In genomic region chr7:149329787-149330334, GRCh38 we compare ENCODE assay signal across 37 cellular contexts.
"Had no signal": no experiment of that assay in that cellular context is flagged by ENCODE, and none has a peak within 500 bp of the region (broad histone marks: within the 10 kb centered on the region; RNA-seq: fewer than 3 reads in every experiment).

No MANE protein-coding gene starts in this region.

- H3K27me3 ChIP-seq: ascending aorta, cardiac muscle cell had no signal

- H3K4me3 Mint-ChIP-seq: activated CD8-positive, alpha-beta T cell treated with anti-CD3 and anti-CD28 coated beads, Interleukin-2, amount 10 ng/mL, durations not matched to agents 7 days and 5 days; activated naive CD4-positive, alpha-beta T cell treated with anti-CD3 and anti-CD28 coated beads, Interleukin-2, amount 50 U/mL, for 24 hours; activated naive CD8-positive, alpha-beta T cell treated with anti-CD3 and anti-CD28 coated beads, Interleukin-2, amount 10 ng/mL, durations not matched to agents 7 days and 5 days; activated T-cell treated with anti-CD3 and anti-CD28 coated beads, Interleukin-2, amount 50 U/mL, for 24 hours; central memory CD8-positive, alpha-beta T cell; T-cell; T-helper 17 cell had no signal

- DNase-seq: activated CD4-positive, alpha-beta T cell treated with anti-CD3 and anti-CD28 coated beads for 1 hour; activated CD4-positive, alpha-beta T cell treated with anti-CD3 and anti-CD28 coated beads for 48 hours; activated CD4-positive, alpha-beta T cell treated with anti-CD3 and anti-CD28 coated beads, Interleukin-2, amount 50 U/mL, for 4 hours; activated CD4-positive, CD25-positive, alpha-beta regulatory T cell; activated CD8-positive, alpha-beta T cell treated with anti-CD3 and anti-CD28 coated beads, Interleukin-2, amount 10 ng/mL, durations not matched to agents 7 days and 5 days; activated gamma-delta T cell; activated naive CD4-positive, alpha-beta T cell treated with Interleukin-2 at 50 U/mL for 16 hours; activated naive CD8-positive, alpha-beta T cell treated with anti-CD3 and anti-CD28 coated beads, Interleukin-2, amount 10 ng/mL, durations not matched to agents 7 days and 5 days; activated T-cell treated with anti-CD3 and anti-CD28 coated beads, Interleukin-2, amount 50 U/mL, for 24 hours; amygdala; MM.1S; MV-4-11; NCI-H1092 treated with DMSO at 0.1 percent for 48 hours; NCI-H1417; NCI-H146; NCI-H187 treated with DMSO at 0.1 percent for 48 hours; NCI-H2081; NCI-H226; NCI-H446 treated with DMSO at 0.1 percent for 48 hours; NCI-H524; NCI-H69; NCI-H82; NK-92 treated with Interleukin-12 subunit alpha and Interleukin-12 subunit beta, amount 100 ng/mL, for 24 hours; PC-3; SIG-M5; T-cell; T-helper 17 cell; WERI-Rb-1 had no signal

- H3K36me3 ChIP-seq: ascending aorta, cardiac muscle cell, WERI-Rb-1 had no signal

- FAIRE-seq: RCC 7860 had no signal

- H3K27ac Mint-ChIP-seq: activated CD8-positive, alpha-beta T cell treated with anti-CD3 and anti-CD28 coated beads, Interleukin-2, amount 10 ng/mL, durations not matched to agents 7 days and 5 days; activated naive CD4-positive, alpha-beta T cell treated with anti-CD3 and anti-CD28 coated beads, Interleukin-2, amount 50 U/mL, for 24 hours; activated naive CD8-positive, alpha-beta T cell treated with anti-CD3 and anti-CD28 coated beads, Interleukin-2, amount 10 ng/mL, durations not matched to agents 7 days and 5 days; activated T-cell treated with anti-CD3 and anti-CD28 coated beads, Interleukin-2, amount 50 U/mL, for 24 hours; activated T-helper 2 cell treated with anti-CD3 and anti-CD28 coated beads, Interferon-gamma antibody, Interleukin-2, Interleukin-4, amounts not matched to agents 10 μg/mL and 5 μg/mL and 100 μg/mL, durations not matched to agents 14 hours and 24 hours and 36 hours; T-cell; T-helper 17 cell had no signal

- H3K9me3 Mint-ChIP-seq: activated naive CD4-positive, alpha-beta T cell treated with anti-CD3 and anti-CD28 coated beads, Interleukin-2, amount 50 U/mL, for 24 hours; central memory CD8-positive, alpha-beta T cell had no signal

- H3K9me3 ChIP-seq: ascending aorta had no signal

- H3K4me1 Mint-ChIP-seq: activated naive CD8-positive, alpha-beta T cell treated with anti-CD3 and anti-CD28 coated beads, Interleukin-2, amount 10 ng/mL, durations not matched to agents 7 days and 5 days; central memory CD8-positive, alpha-beta T cell had no signal

- H3K4me1 ChIP-seq: ascending aorta had no signal

- H3K27ac ChIP-seq: ascending aorta, cardiac muscle cell, KMS-11, RWPE1, WERI-Rb-1 had no signal

- H3K4me3 ChIP-seq: ascending aorta, cardiac muscle cell had no signal

- H3K36me3 Mint-ChIP-seq: activated naive CD4-positive, alpha-beta T cell treated with anti-CD3 and anti-CD28 coated beads, Interleukin-2, amount 50 U/mL, for 24 hours; activated naive CD8-positive, alpha-beta T cell treated with anti-CD3 and anti-CD28 coated beads, Interleukin-2, amount 10 ng/mL, durations not matched to agents 7 days and 5 days; T-cell had no signal

- ATAC-seq: activated CD8-positive, alpha-beta T cell treated with anti-CD3 and anti-CD28 coated beads, Interleukin-2, amount 10 ng/mL, durations not matched to agents 7 days and 5 days; PC-3; Right ventricle myocardium inferior; T-cell; T-helper 17 cell had no signal

- H3K4me2 ChIP-seq: KMS-11 had no signal

- H3K9ac ChIP-seq: KMS-11 had no signal
